ENCODE assay signal across 9 cellular contexts in the genomic region with DNA sequence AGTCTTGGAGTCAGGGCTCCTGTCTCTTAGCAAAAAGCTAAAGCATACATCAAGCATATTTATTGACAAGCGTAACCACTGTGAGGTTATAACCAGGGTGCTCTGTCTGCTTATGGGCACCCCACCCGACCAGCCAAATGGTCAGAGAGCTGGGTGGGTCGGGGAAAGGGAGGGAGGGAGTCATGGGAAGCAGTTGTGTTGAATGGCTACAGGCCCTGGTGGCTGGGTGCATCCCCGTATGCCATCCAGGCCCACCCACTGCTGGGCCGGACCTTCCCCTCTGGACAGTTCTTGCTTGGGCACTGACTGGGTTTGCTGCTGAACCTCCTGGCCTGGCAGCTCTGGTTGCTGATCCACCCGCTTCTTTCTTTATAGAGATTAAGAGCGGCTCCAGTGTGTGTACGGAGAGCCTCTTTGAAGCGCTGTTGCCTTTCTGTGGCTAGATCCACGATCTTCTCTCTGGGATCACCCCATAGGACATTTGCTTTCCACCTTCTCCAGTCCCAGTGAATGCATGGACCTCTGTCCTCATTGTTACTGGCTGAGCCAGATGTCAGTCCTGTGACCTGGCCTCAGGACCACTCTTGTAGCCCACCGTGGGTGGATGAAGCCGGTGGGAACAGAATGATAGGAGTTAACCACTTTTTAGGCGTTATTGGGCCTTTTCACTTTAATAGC. TPM values are rescaled to one million over a fixed set of nuclear protein-coding genes. Genes with fewer than 3 reads are reported as not detected.
DNase-seq lines count a peak whose midpoint lies in the region; ATAC-seq, FAIRE-seq and TF ChIP-seq lines count a peak whose summit lies in the region.
"Had no signal": no experiment of that assay in that cellular context is flagged by ENCODE, and none has a peak within 500 bp of the region (broad histone marks: within the 10 kb centered on the region; RNA-seq: fewer than 3 reads in every experiment).

No MANE protein-coding gene starts in this region.

- H3K9me3 ChIP-seq in astrocyte (ENCODE audit: insufficient read depth, low read depth, low read length) (no peaks in the 10 kb centered on the region), mesenchymal stem cell (ENCODE audit: control insufficient read depth, low read length) (no peaks in the 10 kb centered on the region), thyroid gland (no peaks in the 10 kb centered on the region)

- intact Hi-C loops in thyroid gland (cut with DNase I): no loop called here

- peaks cover 12% of the 10 kb centered on the region for H3K79me1 ChIP-seq in mesenchymal stem cell (replicated peaks; ENCODE audit: low read length, poor library complexity, severe bottlenecking)

- H3K79me2 ChIP-seq in astrocyte (ENCODE audit: insufficient read depth, low read length): peaks cover 75% of the 10 kb centered on the region

- H2BK15ac ChIP-seq in mesenchymal stem cell (ENCODE audit: low read depth, poor library complexity, severe bottlenecking): peak overlapping the region; percentile 75

- no peak overlapping the region for H3K4me3 Mint-ChIP-seq in T-helper 2 cell treated with Interferon-gamma antibody and Interleukin-4, amounts not matched to agents 5 μg/mL and 100 μg/mL, for 36 hours
- H3K4me3 Mint-ChIP-seq in astrocyte (ENCODE audit: unreplicated experiment): no peak overlapping the region

- no peak for FAIRE-seq in astrocyte (lab: Jason Lieb, UNC)

- no peaks in the 10 kb centered on the region for H3K27me3 Mint-ChIP-seq in T-helper 2 cell treated with Interferon-gamma antibody and Interleukin-4, amounts not matched to agents 5 μg/mL and 100 μg/mL, for 36 hours (ENCODE audit: low read depth)
- no peaks in the 10 kb centered on the region for H3K27me3 Mint-ChIP-seq in astrocyte (ENCODE audit: low read depth, unreplicated experiment)

- H3K23ac ChIP-seq in mesenchymal stem cell (ENCODE audit: low read length in 2 of 2): peak overlapping the region in 1 of 2 experiments; percentile 27

- H3K27me3 ChIP-seq in astrocyte (ENCODE audit: insufficient read depth, low read length) (no peaks in the 10 kb centered on the region), mesenchymal stem cell (ENCODE audit: control insufficient read depth in 1 of 2, insufficient read depth in 1 of 2, low read length in 2 of 2) (no peaks in the 10 kb centered on the region), thyroid gland (no peaks in the 10 kb centered on the region)

- H3K14ac ChIP-seq in mesenchymal stem cell (ENCODE audit: low read length in 2 of 2): peak overlapping the region in 1 of 2 experiments; percentile 66

- H3K4me3 ChIP-seq in astrocyte (ENCODE audit: insufficient read depth, low read depth, low read length) (no peak overlapping the region), mesenchymal stem cell (ENCODE audit: insufficient read depth in 1 of 2, low read depth in 1 of 2, low read length in 2 of 2) (peak overlapping the region in 1 of 2 experiments; percentile 10), thyroid gland (replicated peaks in 1 of 3) (no peak overlapping the region)

- peak overlapping the region; percentile 87 to 94 for H3K18ac ChIP-seq in mesenchymal stem cell (ENCODE audit: low read depth in 1 of 2, low read length in 2 of 2)

- TF ChIP-seq CTCF in astrocyte (IDR thresholded peaks at IDR 0.05; ENCODE audit: insufficient read depth, low read depth, low read length): no peak
- no peak for TF ChIP-seq CTCF in thyroid gland (IDR thresholded peaks at IDR 0.05)

- DNase-seq in T-helper 2 cell treated with Interferon-gamma antibody and Interleukin-4, amounts not matched to agents 5 μg/mL and 100 μg/mL, for 36 hours (ENCODE audit: low spot score): no peak
- DNase-seq in T-helper 2 cell (no peak), astrocyte (ENCODE audit: low read depth) (no peak), mesenchymal stem cell (no peak), thyroid gland (no peak), DMS114 treated with DMSO at 0.1 percent for 48 hours (lab: John Stamatoyannopoulos, UW; ENCODE audit: unreplicated experiment) (no peak)
- DNase-seq: nucleus accumbens had no signal

- no peaks in the 10 kb centered on the region for H4K20me1 ChIP-seq in astrocyte (ENCODE audit: insufficient read depth, low read length)

- TF ChIP-seq POLR2A in thyroid gland (IDR thresholded peaks at IDR 0.05): no peak

- H4K8ac ChIP-seq in mesenchymal stem cell (ENCODE audit: low read length): peak overlapping the region; percentile 83

- H3K4me1 ChIP-seq in astrocyte (ENCODE audit: insufficient read depth, low read length) (peaks cover 69% of the 10 kb centered on the region), mesenchymal stem cell (ENCODE audit: control insufficient read depth, insufficient read depth, low read depth, low read length) (peaks cover 45% of the 10 kb centered on the region), thyroid gland (peaks cover 39 to 79% of the 10 kb centered on the region in 2 donors)

- H3K27ac ChIP-seq in astrocyte (ENCODE audit: low read depth, low read length) (peak overlapping the region; percentile 97), mesenchymal stem cell (ENCODE audit: low read length, poor library complexity, severe bottlenecking) (peak overlapping the region; percentile 69), thyroid gland (peak overlapping the region; percentile 41 to 59 (median 46))

- peak overlapping the region; percentile 86 for H4K91ac ChIP-seq in mesenchymal stem cell (ENCODE audit: low read length)

- H3K4me2 ChIP-seq in astrocyte (ENCODE audit: low read length): peak overlapping the region; percentile 72
- H3K4me2 ChIP-seq in mesenchymal stem cell (ENCODE audit: low read length, poor library complexity, severe bottlenecking): peak overlapping the region; percentile 19

- H3K36me3 Mint-ChIP-seq in T-helper 2 cell treated with Interferon-gamma antibody and Interleukin-4, amounts not matched to agents 5 μg/mL and 100 μg/mL, for 36 hours (ENCODE audit: low read depth): peaks cover 26% of the 10 kb centered on the region
- peaks cover 4% of the 10 kb centered on the region for H3K36me3 Mint-ChIP-seq in astrocyte (ENCODE audit: low read depth, unreplicated experiment)

- peak overlapping the region; percentile 28 for H2AK5ac ChIP-seq in mesenchymal stem cell (ENCODE audit: low read length, severe bottlenecking)

- 58% methylated on average over 13 of the region's 13 CpGs for WGBS in mesenchymal stem cell
- WGBS in thyroid gland, 2 donors: 72 to 86% methylated on average over 13 of the region's 13 CpGs

- H2AFZ ChIP-seq in astrocyte (ENCODE audit: low read depth, low read length) (no peak overlapping the region), mesenchymal stem cell (ENCODE audit: low read depth, low read length) (no peak overlapping the region)

- H3K9me3 Mint-ChIP-seq in T-helper 2 cell treated with Interferon-gamma antibody and Interleukin-4, amounts not matched to agents 5 μg/mL and 100 μg/mL, for 36 hours: no peaks in the 10 kb centered on the region
- H3K9me3 Mint-ChIP-seq in astrocyte (ENCODE audit: unreplicated experiment): no peaks in the 10 kb centered on the region

- H2BK5ac ChIP-seq in mesenchymal stem cell (ENCODE audit: low read depth, low read length, poor library complexity, severe bottlenecking): peak overlapping the region; percentile 63

- peak overlapping the region; percentile 39 to 90 for H3K4ac ChIP-seq in mesenchymal stem cell (ENCODE audit: low read depth in 1 of 2, low read length in 2 of 2)

- H2BK120ac ChIP-seq in mesenchymal stem cell (ENCODE audit: low read depth, low read length): no peak overlapping the region

- ATAC-seq in GM21367 (IDR thresholded peaks at IDR 0.05; ENCODE audit: unreplicated experiment): no peak
- no peak for ATAC-seq in HG02763 (IDR thresholded peaks at IDR 0.05; ENCODE audit: unreplicated experiment)

- H2BK12ac ChIP-seq in mesenchymal stem cell (ENCODE audit: low read length in 2 of 2): peak overlapping the region; percentile 51 to 99

- H3K36me3 ChIP-seq in astrocyte (ENCODE audit: insufficient read depth, low read length) (no peaks in the 10 kb centered on the region), mesenchymal stem cell (ENCODE audit: control insufficient read depth in 1 of 2, insufficient read depth in 2 of 2, low read depth in 1 of 2, low read length in 2 of 2) (peaks cover 0 to 21% of the 10 kb centered on the region in 2 experiments), thyroid gland (no peaks in the 10 kb centered on the region)

- H3K4me1 Mint-ChIP-seq in T-helper 2 cell treated with Interferon-gamma antibody and Interleukin-4, amounts not matched to agents 5 μg/mL and 100 μg/mL, for 36 hours (ENCODE audit: low read depth): peaks cover 61% of the 10 kb centered on the region
- H3K4me1 Mint-ChIP-seq in astrocyte (ENCODE audit: low read depth, unreplicated experiment): peaks cover 74% of the 10 kb centered on the region

- H3K27ac Mint-ChIP-seq in T-helper 2 cell treated with Interferon-gamma antibody and Interleukin-4, amounts not matched to agents 5 μg/mL and 100 μg/mL, for 36 hours: peak overlapping the region; percentile 57
- peak overlapping the region; percentile 88 for H3K27ac Mint-ChIP-seq in astrocyte (ENCODE audit: unreplicated experiment)

- H3K9ac ChIP-seq in astrocyte (ENCODE audit: low read length) (peak overlapping the region; percentile 80), mesenchymal stem cell (ENCODE audit: low read length) (peak overlapping the region; percentile 71)

RNA-seq across cellular contexts. Expression of a gene that starts 59.6 kb away (rescaled TPM):
- 65.6 and 78.0 TPM in 2 replicates for total RNA-seq in astrocyte
- polyA plus RNA-seq in mesenchymal stem cell (2013, experiment 1 of 2): 126 TPM
- 125 TPM for polyA plus RNA-seq in mesenchymal stem cell (2013, experiment 2 of 2)
- 10 to 100 TPM; 33.6 to 66.5 (median 47.3) TPM for total RNA-seq in thyroid gland

Comparison
In these comparisons a context has a peak if more than half of its experiments do, and no peak if none do; other contexts are left out.
1. H3K27ac ChIP-seq: peak in every context shown above with its lines; median percentile 97 in astrocyte; 69 in mesenchymal stem cell; 46 in thyroid gland.